Comparison of ENCODE assay signal across 16 cellular contexts in genomic region chr1:237098517-237098916, GRCh38. TPM values are rescaled to one million over a fixed set of nuclear protein-coding genes. Genes with fewer than 3 reads are reported as not detected.
"Had no signal": no experiment of that assay in that cellular context is flagged by ENCODE, and none has a peak within 500 bp of the region (broad histone marks: within the 10 kb centered on the region; RNA-seq: fewer than 3 reads in every experiment).

No MANE protein-coding gene starts in this region.

- H3K9me3 ChIP-seq: heart left ventricle, sigmoid colon, tibial artery, vagina had no signal

- H3K36me3 ChIP-seq: neural progenitor cell, sigmoid colon, tibial artery, vagina had no signal

- H3K4me2 ChIP-seq: neural progenitor cell had no signal

- H3K4me3 ChIP-seq: heart left ventricle, neural progenitor cell, sigmoid colon, tibial artery, vagina had no signal

- H2AFZ ChIP-seq: neural progenitor cell had no signal

- DNase-seq: activated CD4-positive, alpha-beta T cell treated with anti-CD3 and anti-CD28 coated beads, Interleukin-2, amount 50 U/mL, for 4 hours; activated naive CD4-positive, alpha-beta T cell treated with Interleukin-2 at 50 U/mL for 16 hours; activated T-cell treated with anti-CD3 and anti-CD28 coated beads for 4 hours; aorta; cerebellar nuclear complex; effector CD8-positive, alpha-beta T cell; heart left ventricle; naive B cell; sigmoid colon; stimulated activated CD4-positive, alpha-beta T cell treated with anti-CD3 and anti-CD28 coated beads, Interleukin-2, amount 100 ng/mL, for 24 hours; T-helper 9 cell; tibial artery had no signal

- H3K4me1 ChIP-seq: neural progenitor cell had no signal

- H3K27ac ChIP-seq: neural progenitor cell, sigmoid colon, vagina had no signal

- H3K27me3 ChIP-seq: heart left ventricle, neural progenitor cell, sigmoid colon, tibial artery, vagina had no signal

RNA-seq across cellular contexts. Expression of gene RYR2, which starts 56.5 kb away (rescaled TPM):
- total RNA-seq: endothelial cell of umbilical vein, pulmonary artery endothelial cell had no signal
- polyA plus RNA-seq: endothelial cell of umbilical vein had no signal
